Comparison of ENCODE assay signal across 13 cellular contexts in the genomic region with DNA sequence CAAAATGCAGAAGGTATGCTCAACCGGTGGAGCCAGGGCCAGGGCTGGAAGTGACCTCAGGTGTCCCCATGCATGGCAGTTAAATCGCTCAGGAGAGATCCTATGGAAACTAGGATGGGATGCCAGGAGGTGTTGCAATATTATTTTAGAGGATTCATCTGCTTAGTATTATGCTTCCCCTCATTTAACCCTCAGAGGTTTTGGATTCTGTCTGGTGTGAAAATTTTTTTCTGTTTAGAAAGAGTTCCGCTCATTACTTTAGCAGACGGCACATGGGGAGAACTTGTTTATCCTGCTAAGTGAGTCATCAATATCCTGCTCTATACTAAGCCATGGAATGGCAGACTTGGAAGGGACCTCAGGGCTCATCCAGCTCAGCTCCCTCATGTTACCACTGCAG. TPM values are rescaled to one million over a fixed set of nuclear protein-coding genes. Genes with fewer than 3 reads are reported as not detected.
DNase-seq lines count a peak whose midpoint lies in the region; TF ChIP-seq lines count a peak whose summit lies in the region.
"Had no signal": no experiment of that assay in that cellular context is flagged by ENCODE, and none has a peak within 500 bp of the region (broad histone marks: within the 10 kb centered on the region; RNA-seq: fewer than 3 reads in every experiment).

No MANE protein-coding gene starts in this region.

- CTCF ChIA-PET in AG04449 (lab: Yijun Ruan, JAX): interaction anchor here (1.1 to 1.2 kb wide), 2 partner anchors 35 to 247 kb away, joined by 3 to 4 read pairs; no protein-coding TSS in a partner anchor

- TF ChIP-seq CTCF in AG04449 (IDR thresholded peaks at IDR 0.05; ENCODE audit: insufficient read depth, low read length, missing control alignments): no peak
- no peak for TF ChIP-seq CTCF in cardiac fibroblast (IDR thresholded peaks at IDR 0.05; ENCODE audit: low read depth, low read length)

- no peak overlapping the region for H3K27ac Mint-ChIP-seq in immature natural killer cell

- peaks cover 0 to 2% (median 0%) of the 10 kb centered on the region in 3 donors for H3K27me3 Mint-ChIP-seq in immature natural killer cell (ENCODE audit: low read depth in 3 of 3)

- no peaks in the 10 kb centered on the region for H3K9me3 Mint-ChIP-seq in immature natural killer cell

- no peaks in the 10 kb centered on the region for H3K4me1 Mint-ChIP-seq in immature natural killer cell

- POLR2A ChIA-PET in AG04449 (lab: Yijun Ruan, JAX): interaction anchor here (1.1 kb wide), 1 partner anchor 1013 kb away, joined by 3 read pairs; a partner anchor contains a TSS

- DNase-seq in AG04449 (ENCODE audit: low read depth, low spot score) (peak; percentile 96), HPDE6-E6E7 (ENCODE audit: extremely low spot score) (peak; percentile 25), cardiac fibroblast (ENCODE audit: low read depth in 2 of 2) (peak; percentile 85 to 87), kidney tubule cell (ENCODE audit: low spot score) (peak; percentile 43), immature natural killer cell (no peak), NCI-H2196 treated with DMSO at 0.1 percent for 48 hours (lab: John Stamatoyannopoulos, UW; ENCODE audit: unreplicated experiment) (no peak)
- DNase-seq in activated naive CD4-positive, alpha-beta T cell treated with Interleukin-2 at 50 U/mL for 16 hours: no peak
- DNase-seq in activated naive CD4-positive, alpha-beta T cell (lab: John Stamatoyannopoulos, UW): no peak
- DNase-seq: amygdala; BE2C; lower lobe of right lung; NCI-H1436; NK-92 treated with Interleukin-12 subunit alpha and Interleukin-12 subunit beta, amount 100 ng/mL, for 24 hours had no signal

- H3K4me3 Mint-ChIP-seq in immature natural killer cell: no peak overlapping the region

- H3K4me3 ChIP-seq in AG04449 (ENCODE audit: low read depth, low read length): no peak overlapping the region
- no peak overlapping the region for H3K4me3 ChIP-seq in cardiac fibroblast (replicated peaks in 1 of 2; ENCODE audit: low read depth in 2 of 2, low read length in 2 of 2)
- H3K4me3 ChIP-seq: lower lobe of right lung had no signal

- H3K36me3 Mint-ChIP-seq in immature natural killer cell: peaks cover 0 to 13% (median 0%) of the 10 kb centered on the region in 3 donors

RNA-seq across cellular contexts. Expression of a gene that starts 42.5 kb away (rescaled TPM):
- 10 to 100 TPM; 40.7 to 82.6 (median 44.5) TPM for polyA plus RNA-seq in immature natural killer cell

Comparison
In these comparisons a context has a peak if more than half of its experiments do, and no peak if none do; other contexts are left out.
1. DNase-seq: peak in AG04449 (single experiment), HPDE6-E6E7 (single experiment), cardiac fibroblast (2 of 2) and kidney tubule cell (single experiment); none in activated naive CD4-positive, alpha-beta T cell treated with Interleukin-2 at 50 U/mL for 16 hours (single experiment), activated naive CD4-positive, alpha-beta T cell (0 of 4), immature natural killer cell (0 of 3) and NCI-H2196 treated with DMSO at 0.1 percent for 48 hours (single experiment).